In genomic region chr1:185843971-185844370, GRCh38 we compare ENCODE assay signal across 27 cellular contexts.
"Had no signal": no experiment of that assay in that cellular context is flagged by ENCODE, and none has a peak within 500 bp of the region (broad histone marks: within the 10 kb centered on the region; RNA-seq: fewer than 3 reads in every experiment).

No MANE protein-coding gene starts in this region.

- H3K27me3 Mint-ChIP-seq: activated CD4-positive, alpha-beta memory T cell treated with anti-CD3 and anti-CD28 coated beads for 36 hours; progenitor cell of endocrine pancreas had no signal

- H3K36me3 ChIP-seq: breast epithelium, gastrocnemius medialis, left lung, neutrophil, ovary, right lobe of liver, tibial nerve had no signal

- H3K27ac ChIP-seq: breast epithelium, gastrocnemius medialis, left lung, neutrophil, ovary, right lobe of liver, tibial nerve had no signal

- H3K36me3 Mint-ChIP-seq: activated CD4-positive, alpha-beta memory T cell treated with anti-CD3 and anti-CD28 coated beads for 36 hours had no signal

- H3K9me3 ChIP-seq: breast epithelium, gastrocnemius medialis, left lung, neutrophil, ovary, right lobe of liver, tibial nerve had no signal

- H3K4me3 Mint-ChIP-seq: activated CD4-positive, alpha-beta memory T cell treated with anti-CD3 and anti-CD28 coated beads for 36 hours; activated CD4-positive, alpha-beta T cell treated with anti-CD3 and anti-CD28 coated beads, Interleukin-2, amount 10 ng/mL, durations not matched to agents 24 days and 14 days; endodermal cell; nephron had no signal

- H3K4me1 Mint-ChIP-seq: activated CD4-positive, alpha-beta T cell treated with anti-CD3 and anti-CD28 coated beads, Interleukin-2, amount 10 ng/mL, durations not matched to agents 24 days and 14 days had no signal

- DNase-seq: activated CD4-positive, alpha-beta memory T cell treated with anti-CD3 and anti-CD28 coated beads for 36 hours; activated CD4-positive, alpha-beta T cell treated with anti-CD3 and anti-CD28 coated beads, Interleukin-2, amount 10 ng/mL, durations not matched to agents 24 days and 14 days; activated CD4-positive, CD25-positive, alpha-beta regulatory T cell treated with anti-CD3 and anti-CD28 coated beads, Interleukin-2, amount 50 U/mL, for 72 hours; activated CD8-positive, alpha-beta memory T cell treated with anti-CD3 and anti-CD28 coated beads, Interleukin-2, amount 50 U/mL, for 4 hours; activated gamma-delta T cell treated with Interleukin-2 at 50 U/mL for 16 hours; activated naive CD4-positive, alpha-beta T cell treated with anti-CD3 and anti-CD28 coated beads, Interleukin-2, amount 50 U/mL, for 16 hours; activated T-cell treated with anti-CD3 and anti-CD28 coated beads, Interleukin-2, amount 50 U/mL, for 1 hour; amygdala; central memory CD4-positive, alpha-beta T cell; gastrocnemius medialis; glutamatergic neuron; left lung; mesendoderm; ovary; right lobe of liver; stimulated activated CD4-positive, alpha-beta T cell treated with anti-CD3 and anti-CD28 coated beads, Interleukin-2, amount 100 ng/mL, for 48 hours; stimulated activated naive CD4-positive, alpha-beta T cell treated with Interleukin-2 at 50 U/mL for 16 hours; T1000 had no signal

- H3K27me3 ChIP-seq: breast epithelium, gastrocnemius medialis, left lung, neutrophil, ovary, right lobe of liver, tibial nerve had no signal

- ATAC-seq: esophagus mucosa, gastrocnemius medialis, left lung, right lobe of liver had no signal

- FAIRE-seq: islet of Langerhans had no signal

- H3K4me1 ChIP-seq: breast epithelium, gastrocnemius medialis, left lung, right lobe of liver had no signal

- H3K27ac Mint-ChIP-seq: activated CD4-positive, alpha-beta memory T cell treated with anti-CD3 and anti-CD28 coated beads for 36 hours; activated CD4-positive, alpha-beta T cell treated with anti-CD3 and anti-CD28 coated beads, Interleukin-2, amount 10 ng/mL, durations not matched to agents 24 days and 14 days; endodermal cell; nephron; progenitor cell of endocrine pancreas had no signal

- H3K4me3 ChIP-seq: breast epithelium, gastrocnemius medialis, left lung, lung, ovary, right lobe of liver, tibial nerve had no signal

- H3K9me3 Mint-ChIP-seq: activated CD4-positive, alpha-beta memory T cell treated with anti-CD3 and anti-CD28 coated beads for 36 hours; activated CD4-positive, alpha-beta T cell treated with anti-CD3 and anti-CD28 coated beads, Interleukin-2, amount 10 ng/mL, durations not matched to agents 24 days and 14 days; endodermal cell; nephron had no signal
